27 cellular contexts compared by ENCODE assay signal in the genomic region with DNA sequence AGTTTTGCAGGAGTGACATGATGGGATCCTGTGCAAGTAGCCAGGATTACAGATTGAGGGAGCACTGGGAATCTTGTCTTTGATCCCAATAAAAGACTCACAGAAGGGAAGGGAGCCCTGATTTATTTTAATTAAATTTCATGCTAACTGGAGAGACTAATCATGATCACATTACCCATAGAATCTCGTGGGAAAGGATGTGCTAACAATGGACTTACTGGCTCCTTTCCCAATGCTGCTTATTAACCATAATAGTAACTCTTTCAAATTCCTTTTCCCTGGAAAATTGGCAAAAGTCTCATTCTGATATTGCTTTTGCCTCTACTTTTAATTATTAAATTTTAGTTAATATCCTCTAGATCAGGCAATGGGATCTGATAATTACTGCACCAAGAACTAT.
"Had no signal": no experiment of that assay in that cellular context is flagged by ENCODE, and none has a peak within 500 bp of the region (broad histone marks: within the 10 kb centered on the region; RNA-seq: fewer than 3 reads in every experiment).

No MANE protein-coding gene starts in this region.

- H3K9me3 ChIP-seq: lower lobe of right lung, neutrophil, psoas muscle, right lobe of liver, transverse colon, upper lobe of left lung, vagina had no signal

- H3K27me3 ChIP-seq: neural progenitor cell, neutrophil, right lobe of liver, transverse colon, upper lobe of left lung, vagina had no signal

- DNase-seq: hypothalamus; immature natural killer cell; kidney; lower lobe of right lung; mesendoderm; naive B cell; natural killer cell; nephron progenitor cell; occipital lobe; psoas muscle; right lobe of liver; stimulated activated CD4-positive, alpha-beta T cell treated with anti-CD3 and anti-CD28 coated beads, Interleukin-1b, Interleukin-23, amount 100 ng/mL, for 48 hours; stimulated activated CD4-positive, alpha-beta T cell treated with anti-CD3 and anti-CD28 coated beads, Interleukin-2, amount 100 ng/mL, for 48 hours; stimulated activated CD4-positive, alpha-beta T cell treated with anti-CD3 and anti-CD28 coated beads, Interleukin-4, amount 100 ng/mL, for 4 hours; stimulated activated CD8-positive, alpha-beta memory T cell treated with anti-CD3 and anti-CD28 coated beads, Interleukin-4, amount 100 ng/mL, for 48 hours; stimulated activated naive CD4-positive, alpha-beta T cell treated with Interleukin-2 at 50 U/mL for 16 hours; stimulated activated naive CD8-positive, alpha-beta T cell treated with anti-CD3 and anti-CD28 coated beads, Interleukin-15, amount 100 ng/mL, for 72 hours; substantia nigra; transverse colon; upper lobe of left lung had no signal

- H3K27ac ChIP-seq: lower lobe of right lung, neural progenitor cell, neutrophil, parathyroid adenoma, psoas muscle, right lobe of liver, transverse colon, upper lobe of left lung, vagina had no signal

- H3K27ac Mint-ChIP-seq: immature natural killer cell; mesothelial cell of epicardium; naive B cell; natural killer cell; nephron progenitor cell; neural progenitor cell; stimulated activated memory B cell treated with anti-CD40 and anti-IgM and Interleukin-4, amounts not matched to agents 10 μg/mL and 1 μg/mL and 100 μg/mL, for 72 hours; stimulated activated naive CD8-positive, alpha-beta T cell treated with anti-CD3 and anti-CD28 coated beads, Interleukin-15, amount 100 ng/mL, for 72 hours had no signal

- ATAC-seq: lower lobe of right lung; natural killer cell; psoas muscle; right lobe of liver; stimulated activated memory B cell treated with anti-CD40 and anti-IgM and Interleukin-4, amounts not matched to agents 10 μg/mL and 1 μg/mL and 100 μg/mL, for 72 hours; stimulated activated naive CD8-positive, alpha-beta T cell treated with anti-CD3 and anti-CD28 coated beads, Interleukin-15, amount 100 ng/mL, for 72 hours had no signal

- H3K36me3 ChIP-seq: lower lobe of right lung, neural progenitor cell, neutrophil, right lobe of liver, transverse colon, upper lobe of left lung, vagina had no signal

- H3K4me1 Mint-ChIP-seq: immature natural killer cell; mesothelial cell of epicardium; naive B cell; natural killer cell; nephron progenitor cell; neural progenitor cell; stimulated activated memory B cell treated with anti-CD40 and anti-IgM and Interleukin-4, amounts not matched to agents 10 μg/mL and 1 μg/mL and 100 μg/mL, for 72 hours; stimulated activated naive CD8-positive, alpha-beta T cell treated with anti-CD3 and anti-CD28 coated beads, Interleukin-15, amount 100 ng/mL, for 72 hours had no signal

- H3K4me3 Mint-ChIP-seq: immature natural killer cell; mesothelial cell of epicardium; naive B cell; natural killer cell; nephron progenitor cell; neural progenitor cell; stimulated activated memory B cell treated with anti-CD40 and anti-IgM and Interleukin-4, amounts not matched to agents 10 μg/mL and 1 μg/mL and 100 μg/mL, for 72 hours; stimulated activated naive CD8-positive, alpha-beta T cell treated with anti-CD3 and anti-CD28 coated beads, Interleukin-15, amount 100 ng/mL, for 72 hours had no signal

- H3K27me3 Mint-ChIP-seq: naive B cell; stimulated activated memory B cell treated with anti-CD40 and anti-IgM and Interleukin-4, amounts not matched to agents 10 μg/mL and 1 μg/mL and 100 μg/mL, for 72 hours; stimulated activated naive CD8-positive, alpha-beta T cell treated with anti-CD3 and anti-CD28 coated beads, Interleukin-15, amount 100 ng/mL, for 72 hours had no signal

- H3K9me3 Mint-ChIP-seq: mesothelial cell of epicardium; nephron progenitor cell; stimulated activated memory B cell treated with anti-CD40 and anti-IgM and Interleukin-4, amounts not matched to agents 10 μg/mL and 1 μg/mL and 100 μg/mL, for 72 hours; stimulated activated naive CD8-positive, alpha-beta T cell treated with anti-CD3 and anti-CD28 coated beads, Interleukin-15, amount 100 ng/mL, for 72 hours had no signal

- H3K4me1 ChIP-seq: lower lobe of right lung, parathyroid adenoma, psoas muscle, right lobe of liver, transverse colon, upper lobe of left lung, vagina had no signal

- H3K4me3 ChIP-seq: lower lobe of right lung, neural progenitor cell, psoas muscle, right lobe of liver, smooth muscle cell, transverse colon, upper lobe of left lung, vagina had no signal

- H3K36me3 Mint-ChIP-seq: immature natural killer cell; mesothelial cell of epicardium; naive B cell; natural killer cell; neural progenitor cell; stimulated activated memory B cell treated with anti-CD40 and anti-IgM and Interleukin-4, amounts not matched to agents 10 μg/mL and 1 μg/mL and 100 μg/mL, for 72 hours had no signal
